22 cellular contexts compared by ENCODE assay signal in genomic region chr4:165654556-165654955, GRCh38.
DNase-seq lines count a peak whose midpoint lies in the region; ATAC-seq, FAIRE-seq and TF ChIP-seq lines count a peak whose summit lies in the region.
"Had no signal": no experiment of that assay in that cellular context is flagged by ENCODE, and none has a peak within 500 bp of the region (broad histone marks: within the 10 kb centered on the region; RNA-seq: fewer than 3 reads in every experiment).

No MANE protein-coding gene starts in this region.

- H4K8ac ChIP-seq in mesenchymal stem cell (ENCODE audit: low read length) = no peak overlapping the region

- no peak overlapping the region for H3K4me3 ChIP-seq in right lobe of liver
- H3K4me3 ChIP-seq in pancreas = no peak overlapping the region
- no peak overlapping the region for H3K4me3 ChIP-seq in naive thymus-derived CD4-positive, alpha-beta T cell (ENCODE audit: low read length)
- H3K4me3 ChIP-seq in CD4-positive, alpha-beta memory T cell (ENCODE audit: low read length in 2 of 2) = no peak overlapping the region
- H3K4me3 ChIP-seq in mesenchymal stem cell (ENCODE audit: insufficient read depth in 1 of 2, low read depth in 1 of 2, low read length in 2 of 2) = no peak overlapping the region
- H3K4me3 ChIP-seq: A549; BLaER1 treated with 17β-estradiol and CSF1 and Interleukin-3, amounts not matched to agents 10 nM and 100 nM had no signal

- no peaks in the 10 kb centered on the region for H3K79me1 ChIP-seq in mesenchymal stem cell (replicated peaks; ENCODE audit: low read length, poor library complexity, severe bottlenecking)

- H3K9me3 Mint-ChIP-seq in naive thymus-derived CD4-positive, alpha-beta T cell = peaks cover 0 to 10% (median 4%) of the 10 kb centered on the region in 11 donors
- H3K9me3 Mint-ChIP-seq in CD4-positive, alpha-beta memory T cell = no peaks in the 10 kb centered on the region

- TF ChIP-seq CTCF in right lobe of liver (IDR thresholded peaks at IDR 0.05) (no peak), pancreas (IDR thresholded peaks at IDR 0.05) (no peak)

- no peak overlapping the region for H2AK5ac ChIP-seq in mesenchymal stem cell (ENCODE audit: low read length, severe bottlenecking)

- no peaks in the 10 kb centered on the region for H3K36me3 ChIP-seq in right lobe of liver
- H3K36me3 ChIP-seq in pancreas = no peaks in the 10 kb centered on the region
- H3K36me3 ChIP-seq in naive thymus-derived CD4-positive, alpha-beta T cell (ENCODE audit: control insufficient read depth in 2 of 3, insufficient read depth in 3 of 3, low read length in 3 of 3) = no peaks in the 10 kb centered on the region
- no peaks in the 10 kb centered on the region for H3K36me3 ChIP-seq in CD4-positive, alpha-beta memory T cell (ENCODE audit: insufficient read depth, low read length)
- no peaks in the 10 kb centered on the region for H3K36me3 ChIP-seq in mesenchymal stem cell (ENCODE audit: control insufficient read depth in 1 of 2, insufficient read depth in 2 of 2, low read depth in 1 of 2, low read length in 2 of 2)
- H3K36me3 ChIP-seq: BLaER1 treated with 17β-estradiol and CSF1 and Interleukin-3, amounts not matched to agents 10 nM and 100 nM had no signal

- DNase-seq in DMS53 (lab: John Stamatoyannopoulos, UW) (peak; percentile 58), left lobe of liver (ENCODE audit: low spot score) (no peak), right lobe of liver (no peak), pancreas (no peak), mesenchymal stem cell (no peak)
- DNase-seq in naive thymus-derived CD4-positive, alpha-beta T cell = no peak
- no peak for DNase-seq in CD4-positive, alpha-beta memory T cell
- DNase-seq: AML-193; Calu3; CD4-positive, CD25-positive, alpha-beta regulatory T cell; CD8-positive, alpha-beta T cell; DMS79 treated with DMSO at 0.1 percent for 48 hours; GF-D8 had no signal

- no peak overlapping the region for H2BK15ac ChIP-seq in mesenchymal stem cell (ENCODE audit: low read depth, poor library complexity, severe bottlenecking)

- H3K14ac ChIP-seq in mesenchymal stem cell (ENCODE audit: low read length in 2 of 2) = no peak overlapping the region

- CTCF ChIA-PET in naive thymus-derived CD4-positive, alpha-beta T cell (lab: Charles Lee) = no interaction called here
- CTCF ChIA-PET in CD4-positive, alpha-beta memory T cell (lab: Charles Lee; ENCODE audit: partially characterized antibody) = no interaction called here

- no peaks in the 10 kb centered on the region for H3K4me1 ChIP-seq in right lobe of liver
- H3K4me1 ChIP-seq in pancreas = peaks cover 0 to 9% (median 5%) of the 10 kb centered on the region in 3 donors
- H3K4me1 ChIP-seq in naive thymus-derived CD4-positive, alpha-beta T cell (ENCODE audit: control insufficient read depth in 2 of 2, insufficient read depth in 2 of 2, low read length in 2 of 2) = no peaks in the 10 kb centered on the region
- no peaks in the 10 kb centered on the region for H3K4me1 ChIP-seq in CD4-positive, alpha-beta memory T cell (ENCODE audit: insufficient read depth, low read length)
- no peaks in the 10 kb centered on the region for H3K4me1 ChIP-seq in mesenchymal stem cell (ENCODE audit: control insufficient read depth, insufficient read depth, low read depth, low read length)
- H3K4me1 ChIP-seq: A549; BLaER1 treated with 17β-estradiol and CSF1 and Interleukin-3, amounts not matched to agents 10 nM and 100 nM; Caco-2 had no signal

- H3K4me3 Mint-ChIP-seq in naive thymus-derived CD4-positive, alpha-beta T cell = no peak overlapping the region
- H3K4me3 Mint-ChIP-seq in CD4-positive, alpha-beta memory T cell = no peak overlapping the region
- H3K4me3 Mint-ChIP-seq: B cell; CD14-positive monocyte; CD4-positive, CD25-positive, alpha-beta regulatory T cell; CD8-positive, alpha-beta T cell had no signal

- H3K23ac ChIP-seq in mesenchymal stem cell (ENCODE audit: low read length in 2 of 2) = no peak overlapping the region

- H3K27me3 Mint-ChIP-seq in naive thymus-derived CD4-positive, alpha-beta T cell = no peaks in the 10 kb centered on the region
- no peaks in the 10 kb centered on the region for H3K27me3 Mint-ChIP-seq in CD4-positive, alpha-beta memory T cell
- H3K27me3 Mint-ChIP-seq: B cell; CD4-positive, CD25-positive, alpha-beta regulatory T cell had no signal

- intact Hi-C loops in right lobe of liver (cut with DNase I) (no loop called here), pancreas (cut with DNase I) (no loop called here)
- intact Hi-C loops in naive thymus-derived CD4-positive, alpha-beta T cell (cut with micrococcal nuclease) = no loop called here
- intact Hi-C loops in CD4-positive, alpha-beta memory T cell (cut with micrococcal nuclease) = no loop called here

- no peak overlapping the region for H3K27ac ChIP-seq in right lobe of liver
- no peak overlapping the region for H3K27ac ChIP-seq in pancreas
- no peak overlapping the region for H3K27ac ChIP-seq in naive thymus-derived CD4-positive, alpha-beta T cell (ENCODE audit: low read depth, low read length)
- H3K27ac ChIP-seq in CD4-positive, alpha-beta memory T cell (ENCODE audit: low read depth, low read length) = no peak overlapping the region
- H3K27ac ChIP-seq in mesenchymal stem cell (ENCODE audit: low read length, poor library complexity, severe bottlenecking) = no peak overlapping the region
- H3K27ac ChIP-seq: 22Rv1; A549; BLaER1 treated with 17β-estradiol and CSF1 and Interleukin-3, amounts not matched to agents 10 nM and 100 nM had no signal

- no peak overlapping the region for H3K9ac ChIP-seq in mesenchymal stem cell (ENCODE audit: low read length)
- H3K9ac ChIP-seq: BLaER1 treated with 17β-estradiol and CSF1 and Interleukin-3, amounts not matched to agents 10 nM and 100 nM had no signal

- H4K91ac ChIP-seq in mesenchymal stem cell (ENCODE audit: low read length) = no peak overlapping the region

- H3K4me2 ChIP-seq in mesenchymal stem cell (ENCODE audit: low read length, poor library complexity, severe bottlenecking) = no peak overlapping the region
- H3K4me2 ChIP-seq: A549; BLaER1 treated with 17β-estradiol and CSF1 and Interleukin-3, amounts not matched to agents 10 nM and 100 nM had no signal

- H3K4ac ChIP-seq in mesenchymal stem cell (ENCODE audit: low read depth in 1 of 2, low read length in 2 of 2) = no peak overlapping the region

- H3K4me1 Mint-ChIP-seq in naive thymus-derived CD4-positive, alpha-beta T cell = no peaks in the 10 kb centered on the region
- no peaks in the 10 kb centered on the region for H3K4me1 Mint-ChIP-seq in CD4-positive, alpha-beta memory T cell
- H3K4me1 Mint-ChIP-seq: B cell; CD14-positive monocyte; CD4-positive, CD25-positive, alpha-beta regulatory T cell had no signal

- no peak for FAIRE-seq in pancreas (lab: Jason Lieb, UNC)
- FAIRE-seq: A549, D721Med, GM12891, GM19239 had no signal

- H3K36me3 Mint-ChIP-seq in naive thymus-derived CD4-positive, alpha-beta T cell = no peaks in the 10 kb centered on the region
- no peaks in the 10 kb centered on the region for H3K36me3 Mint-ChIP-seq in CD4-positive, alpha-beta memory T cell
- H3K36me3 Mint-ChIP-seq: CD14-positive monocyte; CD4-positive, CD25-positive, alpha-beta regulatory T cell; CD8-positive, alpha-beta T cell had no signal

- 32% methylated on average over 2 of the region's 2 CpGs for WGBS in right lobe of liver (ENCODE audit: insufficient coverage, low coverage, low lambda C conversion rate, missing lambda C conversion rate)
- WGBS in pancreas, 2 donors = 34 to 49% methylated on average over 2 of the region's 2 CpGs
- 83% methylated on average over 2 of the region's 2 CpGs for WGBS in mesenchymal stem cell

- no peak overlapping the region for H2BK12ac ChIP-seq in mesenchymal stem cell (ENCODE audit: low read length in 2 of 2)

- H3K18ac ChIP-seq in mesenchymal stem cell (ENCODE audit: low read depth in 1 of 2, low read length in 2 of 2) = no peak overlapping the region

- POLR2A ChIA-PET in naive thymus-derived CD4-positive, alpha-beta T cell (lab: Charles Lee) = no interaction called here
- POLR2A ChIA-PET in CD4-positive, alpha-beta memory T cell (lab: Charles Lee; ENCODE audit: partially characterized antibody) = no interaction called here

- TF ChIP-seq POLR2A in right lobe of liver (IDR thresholded peaks at IDR 0.05) = no peak

- H3K27ac Mint-ChIP-seq in naive thymus-derived CD4-positive, alpha-beta T cell = no peak overlapping the region
- H3K27ac Mint-ChIP-seq in CD4-positive, alpha-beta memory T cell = no peak overlapping the region
- H3K27ac Mint-ChIP-seq: B cell; CD14-positive monocyte; CD4-positive, CD25-positive, alpha-beta regulatory T cell; CD8-positive, alpha-beta T cell had no signal

- ATAC-seq in left lobe of liver (peak; percentile 35), right lobe of liver (peak; percentile 42 to 93 (median 58)), pancreas (peak in 3 of 4 donors; percentile 55 to 80 (median 70))
- no peak for ATAC-seq in naive thymus-derived CD4-positive, alpha-beta T cell
- ATAC-seq: A549; CD8-positive, alpha-beta T cell had no signal

- H2BK120ac ChIP-seq in mesenchymal stem cell (ENCODE audit: low read depth, low read length) = no peak overlapping the region

- H3K27me3 ChIP-seq in right lobe of liver = no peaks in the 10 kb centered on the region
- H3K27me3 ChIP-seq in pancreas = no peaks in the 10 kb centered on the region
- no peaks in the 10 kb centered on the region for H3K27me3 ChIP-seq in naive thymus-derived CD4-positive, alpha-beta T cell (ENCODE audit: control insufficient read depth in 2 of 2, insufficient read depth in 2 of 2, low read length in 2 of 2)
- H3K27me3 ChIP-seq in CD4-positive, alpha-beta memory T cell (ENCODE audit: insufficient read depth, low read length) = no peaks in the 10 kb centered on the region
- no peaks in the 10 kb centered on the region for H3K27me3 ChIP-seq in mesenchymal stem cell (ENCODE audit: control insufficient read depth in 1 of 2, insufficient read depth in 1 of 2, low read length in 2 of 2)
- H3K27me3 ChIP-seq: BLaER1 treated with 17β-estradiol and CSF1 and Interleukin-3, amounts not matched to agents 10 nM and 100 nM had no signal

- H2BK5ac ChIP-seq in mesenchymal stem cell (ENCODE audit: low read depth, low read length, poor library complexity, severe bottlenecking) = no peak overlapping the region

- no peak overlapping the region for H2AFZ ChIP-seq in mesenchymal stem cell (ENCODE audit: low read depth, low read length)

- no peaks in the 10 kb centered on the region for H3K9me3 ChIP-seq in right lobe of liver
- H3K9me3 ChIP-seq in pancreas = no peaks in the 10 kb centered on the region
- H3K9me3 ChIP-seq in naive thymus-derived CD4-positive, alpha-beta T cell (ENCODE audit: control insufficient read depth in 2 of 3, low read length in 3 of 3) = no peaks in the 10 kb centered on the region
- no peaks in the 10 kb centered on the region for H3K9me3 ChIP-seq in CD4-positive, alpha-beta memory T cell (ENCODE audit: control insufficient read depth in 1 of 2, low read length in 2 of 2)
- H3K9me3 ChIP-seq in mesenchymal stem cell (ENCODE audit: control insufficient read depth, low read length) = peaks cover 9% of the 10 kb centered on the region
- H3K9me3 ChIP-seq: A549, Caco-2 had no signal
